14 cellular contexts compared by ENCODE assay signal in the genomic region with DNA sequence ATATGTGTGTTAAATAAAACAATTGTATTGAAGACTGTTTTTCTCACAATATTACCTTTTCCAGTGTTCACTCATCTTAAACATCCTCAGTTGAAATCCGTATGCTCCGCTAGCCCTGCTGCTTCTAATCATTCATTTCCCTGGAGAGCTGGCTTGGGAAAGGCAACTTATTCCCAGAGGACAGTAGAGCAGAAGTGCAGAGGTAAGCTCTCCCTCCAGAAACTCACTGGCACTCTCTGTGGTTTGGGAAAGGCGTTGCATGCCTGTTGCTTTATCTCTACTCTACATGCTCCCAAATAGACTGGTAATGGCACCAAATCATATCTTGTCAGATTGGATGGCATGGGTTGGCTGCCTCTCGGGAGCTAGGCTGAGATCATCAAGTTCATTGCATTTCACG.
DNase-seq lines count a peak whose midpoint lies in the region; ATAC-seq, FAIRE-seq and TF ChIP-seq lines count a peak whose summit lies in the region.
"Had no signal": no experiment of that assay in that cellular context is flagged by ENCODE, and none has a peak within 500 bp of the region (broad histone marks: within the 10 kb centered on the region; RNA-seq: fewer than 3 reads in every experiment).

No MANE protein-coding gene starts in this region.

- H3K36me3 Mint-ChIP-seq in MCF 10A (ENCODE audit: insufficient read depth, unreplicated experiment), result peaks cover 15% of the 10 kb centered on the region

- H3K27me3 ChIP-seq in breast epithelium (no peaks in the 10 kb centered on the region), bronchial epithelial cell (ENCODE audit: control insufficient read depth, insufficient read depth, low read length) (no peaks in the 10 kb centered on the region)
- H3K27me3 ChIP-seq: uterus had no signal

- intact Hi-C loops in MCF 10A (cut with micrococcal nuclease) (no loop called here), breast epithelium (cut with DNase I; ENCODE audit: low total_unique reads) (no loop called here)

- TF ChIP-seq POLR2A in breast epithelium (IDR thresholded peaks at IDR 0.05), result no peak

- no peak overlapping the region for H3K4me3 Mint-ChIP-seq in MCF 10A (ENCODE audit: unreplicated experiment)
- H3K4me3 Mint-ChIP-seq: activated CD8-positive, alpha-beta T cell treated with anti-CD3 and anti-CD28 coated beads, Interleukin-2, amount 10 ng/mL, durations not matched to agents 7 days and 5 days; activated naive CD8-positive, alpha-beta T cell had no signal

- no peak overlapping the region for H3K27ac ChIP-seq in breast epithelium
- H3K27ac ChIP-seq: uterus had no signal

- no peaks in the 10 kb centered on the region for H3K4me1 ChIP-seq in breast epithelium
- H3K4me1 ChIP-seq: uterus had no signal

- BruUV-seq in MCF 10A (replicated peaks; lab: Mats Ljungman, UMichigan), result no TSS peak

- no peaks in the 10 kb centered on the region for H3K27me3 Mint-ChIP-seq in MCF 10A (ENCODE audit: insufficient read depth, unreplicated experiment)
- H3K27me3 Mint-ChIP-seq: activated naive CD8-positive, alpha-beta T cell had no signal

- no peak for ATAC-seq in omental fat pad (ENCODE audit: low FRiP score)
- ATAC-seq in GM18861 (IDR thresholded peaks at IDR 0.05; ENCODE audit: unreplicated experiment), result no peak
- ATAC-seq: activated CD8-positive, alpha-beta T cell treated with anti-CD3 and anti-CD28 coated beads, Interleukin-2, amount 10 ng/mL, durations not matched to agents 7 days and 5 days; sciatic nerve had no signal

- POLR2A ChIA-PET in MCF 10A (lab: Yijun Ruan, JAX), result interaction anchor here (0.7 kb wide), 2 partner anchors 20 to 461 kb away, joined by 3 read pairs; no protein-coding TSS in a partner anchor

- no peaks in the 10 kb centered on the region for H3K9me3 Mint-ChIP-seq in MCF 10A (ENCODE audit: unreplicated experiment)

- H3K36me3 ChIP-seq in breast epithelium (no peaks in the 10 kb centered on the region), bronchial epithelial cell (ENCODE audit: control insufficient read depth, insufficient read depth, low read length) (no peaks in the 10 kb centered on the region)
- H3K36me3 ChIP-seq: uterus had no signal

- no peak for FAIRE-seq in bronchial epithelial cell (lab: Jason Lieb, UNC)

- DNase-seq in MCF 10A (ENCODE audit: unreplicated experiment), result peak; percentile 8
- no peak for DNase-seq in breast epithelium (ENCODE audit: low spot score in 2 of 2)
- peak; percentile 40 to 84 for DNase-seq in NCI-H524 (lab: John Stamatoyannopoulos, UW)
- DNase-seq in bronchial epithelial cell (ENCODE audit: low read depth), result peak; percentile 18
- no peak for DNase-seq in omental fat pad (ENCODE audit: low spot score)
- no peak for DNase-seq in NCI-H1048 (lab: John Stamatoyannopoulos, UW)
- no peak for DNase-seq in hypothalamus (lab: John Stamatoyannopoulos, UW)
- DNase-seq: activated CD8-positive, alpha-beta T cell treated with anti-CD3 and anti-CD28 coated beads, Interleukin-2, amount 10 ng/mL, durations not matched to agents 7 days and 5 days; effector CD8-positive, alpha-beta T cell; T-helper 1 cell; uterus had no signal

- H3K27ac Mint-ChIP-seq in MCF 10A (ENCODE audit: low read depth, unreplicated experiment), result no peak overlapping the region
- H3K27ac Mint-ChIP-seq: activated CD8-positive, alpha-beta T cell treated with anti-CD3 and anti-CD28 coated beads, Interleukin-2, amount 10 ng/mL, durations not matched to agents 7 days and 5 days; activated naive CD8-positive, alpha-beta T cell had no signal

- TF ChIP-seq CTCF in MCF 10A (IDR thresholded peaks at IDR 0.05; ENCODE audit: unreplicated experiment) (no peak), breast epithelium (IDR thresholded peaks at IDR 0.05) (no peak), bronchial epithelial cell (IDR thresholded peaks at IDR 0.05; ENCODE audit: insufficient read depth, low read length, severe bottlenecking) (peak; percentile 49), omental fat pad (IDR thresholded peaks at IDR 0.05) (no peak)

- no peaks in the 10 kb centered on the region for H3K4me1 Mint-ChIP-seq in MCF 10A (ENCODE audit: insufficient read depth, unreplicated experiment)

- H3K4me3 ChIP-seq in breast epithelium (no peak overlapping the region), bronchial epithelial cell (ENCODE audit: low read depth, low read length) (no peak overlapping the region)
- H3K4me3 ChIP-seq: uterus had no signal

- no peaks in the 10 kb centered on the region for H3K9me3 ChIP-seq in breast epithelium
- H3K9me3 ChIP-seq: uterus had no signal

- CTCF ChIA-PET in MCF 10A (lab: Yijun Ruan, JAX), result no interaction called here

Comparison
In these comparisons a context has a peak if more than half of its experiments do, and no peak if none do; other contexts are left out.
1. DNase-seq: peak in MCF 10A (single experiment), NCI-H524 (2 of 2) and bronchial epithelial cell (single experiment); none in breast epithelium (0 of 2), omental fat pad (single experiment), NCI-H1048 (single experiment) and hypothalamus (0 of 51).